ENCODE assay signal across 12 cellular contexts in the genomic region with DNA sequence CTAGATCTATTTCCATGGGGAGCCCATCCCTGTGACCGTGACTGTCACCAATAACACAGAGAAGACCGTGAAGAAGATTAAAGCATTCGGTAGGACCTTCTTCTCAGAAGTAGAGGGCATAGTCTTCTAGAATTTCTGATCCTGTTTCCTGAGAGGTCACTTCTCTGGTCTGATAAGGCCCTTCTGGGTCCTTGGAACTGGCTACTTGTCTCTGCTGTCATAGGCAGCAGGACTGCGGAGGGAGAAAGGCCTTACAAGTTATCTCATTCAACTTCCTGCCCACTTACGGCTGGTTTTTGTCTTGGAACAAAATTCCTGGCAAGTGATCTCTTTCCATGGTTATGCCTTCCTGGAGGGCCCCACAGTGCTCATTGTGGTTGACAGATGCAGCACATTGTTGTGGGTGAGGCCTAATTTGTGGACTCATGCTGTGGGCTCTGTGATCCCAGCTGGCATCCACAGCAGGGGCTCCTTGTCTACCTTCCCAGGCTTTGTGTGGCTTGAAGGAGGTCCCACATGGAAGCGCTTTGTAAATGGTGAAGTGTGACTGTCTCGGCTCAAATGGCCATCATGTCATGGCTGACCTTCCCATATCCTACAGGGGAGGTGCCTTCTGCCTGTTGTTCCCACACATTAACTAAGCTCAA. TPM values are rescaled to one million over a fixed set of nuclear protein-coding genes. Genes with fewer than 3 reads are reported as not detected.
DNase-seq lines count a peak whose midpoint lies in the region; ATAC-seq and TF ChIP-seq lines count a peak whose summit lies in the region.
"Had no signal": no experiment of that assay in that cellular context is flagged by ENCODE, and none has a peak within 500 bp of the region (broad histone marks: within the 10 kb centered on the region; RNA-seq: fewer than 3 reads in every experiment).

No MANE protein-coding gene starts in this region.

- WGBS in right lobe of liver (ENCODE audit: insufficient coverage, low coverage, low lambda C conversion rate, missing lambda C conversion rate), result 70% methylated on average over 5 of the region's 7 CpGs
- 73 to 85% (median 83%) methylated on average over 7 of the region's 7 CpGs for WGBS in stomach, 5 donors

- CTCF ChIA-PET in CD4-positive, alpha-beta T cell (lab: Charles Lee), result no interaction called here

- no peak overlapping the region for H3K4me3 ChIP-seq in right lobe of liver
- no peak overlapping the region for H3K4me3 ChIP-seq in stomach
- H3K4me3 ChIP-seq in MM.1S (ENCODE audit: low read length), result no peak overlapping the region

- H3F3A ChIP-seq in MM.1S (ENCODE audit: insufficient read depth, low read length), result no peaks in the 10 kb centered on the region

- no peak overlapping the region for H3K4me3 Mint-ChIP-seq in CD4-positive, alpha-beta T cell

- H3K4me1 Mint-ChIP-seq in CD4-positive, alpha-beta T cell (ENCODE audit: low read depth), result peaks cover 51% of the 10 kb centered on the region

- no peaks in the 10 kb centered on the region for H3K9me2 ChIP-seq in MM.1S (replicated peaks; ENCODE audit: insufficient read depth, low read length)

- H3K36me3 ChIP-seq in right lobe of liver (no peaks in the 10 kb centered on the region), stomach (no peaks in the 10 kb centered on the region), MM.1S (replicated peaks; ENCODE audit: insufficient read depth, low read length) (no peaks in the 10 kb centered on the region)

- TF ChIP-seq CTCF in CD4-positive, alpha-beta T cell (IDR thresholded peaks at IDR 0.05), result no peak
- TF ChIP-seq CTCF in right lobe of liver (IDR thresholded peaks at IDR 0.05) (no peak), stomach (IDR thresholded peaks at IDR 0.05) (no peak), MM.1S (IDR thresholded peaks at IDR 0.05; ENCODE audit: low read length) (no peak)

- no peak for ATAC-seq in CD4-positive, alpha-beta T cell (ENCODE audit: poor library complexity)
- ATAC-seq in right lobe of liver, result peak; percentile 35 to 53 (median 42)
- ATAC-seq in activated naive CD4-positive, alpha-beta T cell treated with anti-CD3 and anti-CD28 coated beads, Interleukin-2, amount 50 U/mL, for 72 hours, result no peak

- H3K36me3 Mint-ChIP-seq in CD4-positive, alpha-beta T cell (ENCODE audit: low read depth), result no peaks in the 10 kb centered on the region
- H3K36me3 Mint-ChIP-seq in activated naive CD4-positive, alpha-beta T cell treated with anti-CD3 and anti-CD28 coated beads, Interleukin-2, amount 50 U/mL, for 72 hours, result peaks cover 6 to 15% of the 10 kb centered on the region in 2 donors

- peaks cover 3% of the 10 kb centered on the region for H3K9me3 Mint-ChIP-seq in CD4-positive, alpha-beta T cell
- peaks cover 6 to 13% of the 10 kb centered on the region in 2 donors for H3K9me3 Mint-ChIP-seq in activated naive CD4-positive, alpha-beta T cell treated with anti-CD3 and anti-CD28 coated beads, Interleukin-2, amount 50 U/mL, for 72 hours

- no peak overlapping the region for H3K4me2 ChIP-seq in MM.1S (ENCODE audit: low read depth, low read length)

- H3K9me3 ChIP-seq in CD4-positive, alpha-beta T cell (ENCODE audit: control insufficient read depth, low read length), result no peaks in the 10 kb centered on the region
- H3K9me3 ChIP-seq in right lobe of liver (no peaks in the 10 kb centered on the region), stomach (no peaks in the 10 kb centered on the region), MM.1S (replicated peaks; ENCODE audit: insufficient read depth, low read length) (no peaks in the 10 kb centered on the region)

- no peaks in the 10 kb centered on the region for H3K27me3 ChIP-seq in CD4-positive, alpha-beta T cell (ENCODE audit: control insufficient read depth, insufficient read depth, low read length)
- no peaks in the 10 kb centered on the region for H3K27me3 ChIP-seq in right lobe of liver
- no peaks in the 10 kb centered on the region for H3K27me3 ChIP-seq in stomach
- H3K27me3 ChIP-seq in MM.1S (replicated peaks; ENCODE audit: insufficient read depth, low read length), result no peaks in the 10 kb centered on the region

- no peak overlapping the region for H3K9ac ChIP-seq in MM.1S (ENCODE audit: low read length)

- H3K27me3 Mint-ChIP-seq in CD4-positive, alpha-beta T cell, result no peaks in the 10 kb centered on the region

- H3K27ac Mint-ChIP-seq in CD4-positive, alpha-beta T cell, result peak overlapping the region; percentile 69
- no peak overlapping the region for H3K27ac Mint-ChIP-seq in activated naive CD4-positive, alpha-beta T cell treated with anti-CD3 and anti-CD28 coated beads, Interleukin-2, amount 50 U/mL, for 72 hours

- no peaks in the 10 kb centered on the region for H4K20me1 ChIP-seq in MM.1S (ENCODE audit: insufficient read depth, low read length)

- intact Hi-C loops in CD4-positive, alpha-beta T cell (cut with DNase I, micrococcal nuclease), result loop anchor here in 1 of 2 experiments (2.0 kb wide), 1 partner anchor 57 kb away; no protein-coding TSS in a partner anchor
- intact Hi-C loops in right lobe of liver (cut with DNase I) (no loop called here), stomach (cut with DNase I; ENCODE audit: low total_unique reads) (no loop called here)

- no peak overlapping the region for H2AFZ ChIP-seq in MM.1S (ENCODE audit: low read length)

- POLR2A ChIA-PET in CD4-positive, alpha-beta T cell (lab: Charles Lee), result interaction anchor here (0.6 kb wide), 1 partner anchor 23 kb away, joined by 3 read pairs; no protein-coding TSS in a partner anchor

- no peak for DNase-seq in CD4-positive, alpha-beta T cell
- DNase-seq in M059J (ENCODE audit: low read depth) (peak; percentile 52), UCSD-AML1 (lab: John Stamatoyannopoulos, UW; ENCODE audit: unreplicated experiment) (peak; percentile 61), right lobe of liver (no peak), AG08396 (ENCODE audit: low spot score) (no peak), stomach (no peak), MM.1S (no peak)
- DNase-seq in activated naive CD4-positive, alpha-beta T cell treated with anti-CD3 and anti-CD28 coated beads, Interleukin-2, amount 50 U/mL, for 72 hours (ENCODE audit: low spot score in 2 of 2), result no peak
- DNase-seq: GOT3, head of caudate nucleus, NCI-H226, substantia nigra had no signal

- TF ChIP-seq POLR2A in right lobe of liver (IDR thresholded peaks at IDR 0.05) (no peak), stomach (IDR thresholded peaks at IDR 0.05) (no peak)

- no peak for TF ChIP-seq EP300 in stomach (IDR thresholded peaks at IDR 0.05)

- H3K27ac ChIP-seq in CD4-positive, alpha-beta T cell (ENCODE audit: low read depth, low read length), result no peak overlapping the region
- H3K27ac ChIP-seq in right lobe of liver (no peak overlapping the region), stomach (no peak overlapping the region), MM.1S (ENCODE audit: low read length) (no peak overlapping the region)

- H3K4me1 ChIP-seq in right lobe of liver, result no peaks in the 10 kb centered on the region
- H3K4me1 ChIP-seq in stomach, result peaks cover 0 to 32% (median 0%) of the 10 kb centered on the region in 4 donors
- peaks cover 12% of the 10 kb centered on the region for H3K4me1 ChIP-seq in MM.1S (ENCODE audit: low read length)

- H3K79me2 ChIP-seq in MM.1S (ENCODE audit: low read length), result no peaks in the 10 kb centered on the region

RNA-seq across cellular contexts. Expression of a gene that starts 22.0 kb away (rescaled TPM):
- total RNA-seq in CD4-positive, alpha-beta T cell, result under 1 TPM; 0.03 to 0.22 TPM
- total RNA-seq in M059J (2014; rRNA removed; shearing (Covaris generic)), result not detected in 2 replicates
- total RNA-seq in right lobe of liver, result not detected
- 1 to 10 TPM in 1 of 5 donors, not detected in 4; 1.5 TPM for total RNA-seq in stomach
- polyA plus RNA-seq in stomach, result not detected
- total RNA-seq in activated naive CD4-positive, alpha-beta T cell treated with anti-CD3 and anti-CD28 coated beads, Interleukin-2, amount 50 U/mL, for 72 hours, result under 1 TPM in 1 of 2 donors, not detected in 1; 0.05 TPM

RNA-seq across cellular contexts. Expression of a gene that starts 24.7 kb away (rescaled TPM):
- total RNA-seq in CD4-positive, alpha-beta T cell, result 100 to 1,000 TPM; 147 to 156 TPM
- 9.5 and 16.5 TPM in 2 replicates for total RNA-seq in M059J (2014; rRNA removed; shearing (Covaris generic))
- total RNA-seq in right lobe of liver (10 to 100 TPM in 4 of 6 experiments, 1 to 10 TPM in 2; 6.5 to 16.6 (median 14.2) TPM), stomach (100 to 1,000 TPM; 191 to 471 (median 216) TPM)
- polyA plus RNA-seq in stomach, result 10 to 100 TPM; 21.9 to 85.4 (median 25.2) TPM
- total RNA-seq in activated naive CD4-positive, alpha-beta T cell treated with anti-CD3 and anti-CD28 coated beads, Interleukin-2, amount 50 U/mL, for 72 hours, result 10 to 100 TPM; 63.2 to 94.8 TPM

Comparison
In these comparisons a context has a peak if more than half of its experiments do, and no peak if none do; other contexts are left out.
1. ATAC-seq: peak in right lobe of liver (4 of 4); none in CD4-positive, alpha-beta T cell (single experiment) and activated naive CD4-positive, alpha-beta T cell treated with anti-CD3 and anti-CD28 coated beads, Interleukin-2, amount 50 U/mL, for 72 hours (0 of 2).
2. DNase-seq: peak in M059J (single experiment) and UCSD-AML1 (single experiment); none in CD4-positive, alpha-beta T cell (0 of 10), right lobe of liver (0 of 3), AG08396 (single experiment), stomach (single experiment), activated naive CD4-positive, alpha-beta T cell treated with anti-CD3 and anti-CD28 coated beads, Interleukin-2, amount 50 U/mL, for 72 hours (0 of 2) and MM.1S (single experiment).